ENCODE assay signal across 8 cellular contexts in genomic region chr11:61747389-61748285, GRCh38. TPM values are rescaled to one million over a fixed set of nuclear protein-coding genes. Genes with fewer than 3 reads are reported as not detected.
DNase-seq lines count a peak whose midpoint lies in the region; ATAC-seq and TF ChIP-seq lines count a peak whose summit lies in the region.

No MANE protein-coding gene starts in this region.

- peaks cover 7 to 20% (median 16%) of the 10 kb centered on the region in 4 donors for H3K4me1 ChIP-seq in esophagus muscularis mucosa
- peaks cover 5 to 12% of the 10 kb centered on the region in 2 donors for H3K4me1 ChIP-seq in thyroid gland

- WGBS in esophagus muscularis mucosa: 38% methylated on average over 10 of the region's 14 CpGs
- 28 to 50% methylated on average over 7 to 11 of the region's 14 CpGs for WGBS in thyroid gland, 2 donors

- no peak for TF ChIP-seq EP300 in esophagus muscularis mucosa (IDR thresholded peaks at IDR 0.05)

- H3K27me3 ChIP-seq in esophagus muscularis mucosa: peaks cover 0 to 29% (median 9%) of the 10 kb centered on the region in 4 donors
- no peaks in the 10 kb centered on the region for H3K27me3 ChIP-seq in thyroid gland

- peak; percentile 66 for ATAC-seq in GM21737 (IDR thresholded peaks at IDR 0.05; ENCODE audit: unreplicated experiment)
- no peak for ATAC-seq in GM18517 (IDR thresholded peaks at IDR 0.05; ENCODE audit: unreplicated experiment)

- H3K27ac ChIP-seq in esophagus muscularis mucosa (replicated peaks in 1 of 4) (no peak overlapping the region), thyroid gland (no peak overlapping the region)

- DNase-seq in COLO829 (ENCODE audit: low spot score) (peak; percentile 69), NCI-H2029 treated with DMSO at 0.1 percent for 48 hours (lab: John Stamatoyannopoulos, UW) (peak; percentile 14), esophagus muscularis mucosa (ENCODE audit: extremely low spot score) (no peak), middle frontal gyrus (ENCODE audit: extremely low spot score, low spot score) (peak; percentile 75), thyroid gland (peak; percentile 81 to 87)
- peak; percentile 72 for DNase-seq in activated CD8-positive, alpha-beta memory T cell treated with anti-CD3 and anti-CD28 coated beads for 24 hours

- H3K36me3 ChIP-seq in esophagus muscularis mucosa (peaks cover 4 to 21% (median 17%) of the 10 kb centered on the region in 4 donors), thyroid gland (no peaks in the 10 kb centered on the region)

- intact Hi-C loops in esophagus muscularis mucosa (cut with DNase I): loop anchor here (5.0 kb wide), 1 partner anchor 360 kb away; no protein-coding TSS in a partner anchor
- intact Hi-C loops in thyroid gland (cut with DNase I): no loop called here

- no peak overlapping the region for H3K4me3 ChIP-seq in esophagus muscularis mucosa
- H3K4me3 ChIP-seq in thyroid gland (replicated peaks in 1 of 3): no peak overlapping the region

- H3K9me3 ChIP-seq in esophagus muscularis mucosa (no peaks in the 10 kb centered on the region), thyroid gland (no peaks in the 10 kb centered on the region)

- TF ChIP-seq POLR2A in esophagus muscularis mucosa (IDR thresholded peaks at IDR 0.05; ENCODE audit: low read depth) (no peak), thyroid gland (IDR thresholded peaks at IDR 0.05) (no peak)

- peak; percentile 71 to 92 (median 72) for TF ChIP-seq CTCF in esophagus muscularis mucosa (IDR thresholded peaks at IDR 0.05)
- peak; percentile 62 to 91 (median 81) for TF ChIP-seq CTCF in thyroid gland (IDR thresholded peaks at IDR 0.05)

RNA-seq across cellular contexts. Expression of gene MYRF, which starts 4.8 kb away (rescaled TPM):
- total RNA-seq in esophagus muscularis mucosa (under 1 TPM; under 0.01 to 0.71 (median 0.40) TPM), thyroid gland (under 1 TPM in 3 of 4 donors, not detected in 1; 0.11 to 0.83 (median 0.27) TPM)

RNA-seq across cellular contexts. Expression of gene TMEM258, which starts 44.8 kb away (rescaled TPM):
- 10 to 100 TPM; 34.5 to 48.2 (median 43.8) TPM for total RNA-seq in esophagus muscularis mucosa
- 10 to 100 TPM; 28.0 to 57.9 (median 48.1) TPM for total RNA-seq in thyroid gland

RNA-seq across cellular contexts. Expression of gene FEN1, which starts 45.1 kb away (rescaled TPM):
- total RNA-seq in esophagus muscularis mucosa (10 to 100 TPM in 1 of 4 donors, 1 to 10 TPM in 3; 5.0 to 10.2 (median 7.5) TPM), thyroid gland (1 to 10 TPM; 4.1 to 6.3 (median 5.2) TPM)
